In the genomic region with DNA sequence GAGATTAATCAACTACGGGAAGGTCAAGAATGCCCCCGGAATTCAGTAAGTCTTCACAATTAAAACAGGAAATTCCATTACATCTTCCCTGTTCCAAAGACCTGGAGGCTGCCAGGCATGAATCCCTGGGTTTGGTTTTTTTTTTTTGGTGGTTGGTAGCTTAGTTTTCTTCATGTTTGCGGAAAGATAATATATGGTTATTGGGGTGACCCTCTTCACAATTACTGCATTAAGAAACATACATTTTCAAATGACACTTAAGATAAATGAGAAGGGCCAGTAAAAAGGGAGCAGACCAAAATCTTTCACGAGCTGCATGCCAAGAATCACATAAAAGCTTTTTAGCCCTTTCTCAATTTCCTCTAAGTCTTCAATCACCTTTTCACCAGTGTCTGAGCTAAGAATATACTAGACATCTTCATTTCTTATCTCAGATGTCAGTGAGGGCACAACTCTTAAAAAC, we compare ENCODE assay signal across 18 cellular contexts.
DNase-seq lines count a peak whose midpoint lies in the region; ATAC-seq and TF ChIP-seq lines count a peak whose summit lies in the region.
"Had no signal": no experiment of that assay in that cellular context is flagged by ENCODE, and none has a peak within 500 bp of the region (broad histone marks: within the 10 kb centered on the region; RNA-seq: fewer than 3 reads in every experiment).

No MANE protein-coding gene starts in this region.

- H3K4me1 ChIP-seq in esophagus muscularis mucosa = peaks cover 59 to 86% (median 82%) of the 10 kb centered on the region in 4 donors
- H3K4me1 ChIP-seq: prostate gland had no signal

- H3K9me3 Mint-ChIP-seq in nephron progenitor cell (no peaks in the 10 kb centered on the region), T-cell (no peaks in the 10 kb centered on the region)
- H3K9me3 Mint-ChIP-seq: activated T-helper 2 cell treated with anti-CD3 and anti-CD28 coated beads, Interferon-gamma antibody, Interleukin-2, Interleukin-4, amounts not matched to agents 10 μg/mL and 5 μg/mL and 100 μg/mL, durations not matched to agents 14 hours and 24 hours and 36 hours had no signal

- H3K36me3 Mint-ChIP-seq in nephron progenitor cell (ENCODE audit: low read depth) (no peaks in the 10 kb centered on the region), T-cell (no peaks in the 10 kb centered on the region)

- no peak for TF ChIP-seq POLR2A in esophagus muscularis mucosa (IDR thresholded peaks at IDR 0.05; ENCODE audit: low read depth)

- TF ChIP-seq CTCF in AG10803 (conservative IDR thresholded peaks at IDR 0.05; ENCODE audit: low read length) (no peak), esophagus muscularis mucosa (IDR thresholded peaks at IDR 0.05) (no peak), nephron progenitor cell (IDR thresholded peaks at IDR 0.05) (no peak)

- H3K4me1 Mint-ChIP-seq in nephron progenitor cell = peaks cover 15% of the 10 kb centered on the region
- no peaks in the 10 kb centered on the region for H3K4me1 Mint-ChIP-seq in T-cell
- H3K4me1 Mint-ChIP-seq: T-helper 17 cell had no signal

- H3K27me3 Mint-ChIP-seq in nephron progenitor cell (ENCODE audit: low read depth, poor library complexity) (peaks cover 5% of the 10 kb centered on the region), T-cell (peaks cover 5 to 6% of the 10 kb centered on the region in 2 donors)

- no peaks in the 10 kb centered on the region for H3K27me3 ChIP-seq in esophagus muscularis mucosa

- no peaks in the 10 kb centered on the region for H3K36me3 ChIP-seq in esophagus muscularis mucosa
- H3K36me3 ChIP-seq: prostate gland had no signal

- no peak for ATAC-seq in GM19023 (IDR thresholded peaks at IDR 0.05; ENCODE audit: unreplicated experiment)
- ATAC-seq in HG03175 (IDR thresholded peaks at IDR 0.05; ENCODE audit: unreplicated experiment) = no peak
- ATAC-seq in T-cell (replicated peaks in 1 of 4) = no peak
- ATAC-seq: GM12878, T-helper 17 cell had no signal

- no peak for TF ChIP-seq EP300 in esophagus muscularis mucosa (IDR thresholded peaks at IDR 0.05)

- DNase-seq in AG10803 (ENCODE audit: low read depth) = peak; percentile 72
- DNase-seq in M059J (ENCODE audit: low read depth) = peak; percentile 71
- no peak for DNase-seq in esophagus muscularis mucosa (ENCODE audit: extremely low spot score)
- no peak for DNase-seq in nephron progenitor cell
- DNase-seq in NCI-H446 treated with DMSO at 0.1 percent for 48 hours (lab: John Stamatoyannopoulos, UW) = no peak
- no peak for DNase-seq in T-cell
- DNase-seq: Caco-2; H7; left cardiac atrium; NCI-H1436; NK-92 treated with Interleukin-12 subunit alpha and Interleukin-12 subunit beta, amount 100 ng/mL, for 24 hours; T-helper 17 cell had no signal

- H3K4me3 Mint-ChIP-seq in nephron progenitor cell (no peak overlapping the region), T-cell (no peak overlapping the region)
- H3K4me3 Mint-ChIP-seq: T-helper 17 cell had no signal

- intact Hi-C loops in esophagus muscularis mucosa (cut with DNase I) = no loop called here

- H3K27ac ChIP-seq in esophagus muscularis mucosa (replicated peaks in 1 of 4) = peak overlapping the region; percentile 48 to 65 (median 51)
- H3K27ac ChIP-seq: prostate gland, RWPE1 had no signal

- CTCF ChIA-PET in T-cell (lab: Charles Lee) = interaction anchor here in 1 of 2 donors (0.7 kb wide), 1 partner anchor 239 kb away, joined by 4 read pairs; no protein-coding TSS in a partner anchor

- no peak overlapping the region for H3K4me3 ChIP-seq in AG10803 (ENCODE audit: low read length)
- no peak overlapping the region for H3K4me3 ChIP-seq in esophagus muscularis mucosa
- H3K4me3 ChIP-seq: GM12878, prostate gland had no signal

- H3K27ac Mint-ChIP-seq in nephron progenitor cell = peak overlapping the region; percentile 8
- no peak overlapping the region for H3K27ac Mint-ChIP-seq in T-cell
- H3K27ac Mint-ChIP-seq: activated T-helper 2 cell treated with anti-CD3 and anti-CD28 coated beads, Interferon-gamma antibody, Interleukin-2, Interleukin-4, amounts not matched to agents 10 μg/mL and 5 μg/mL and 100 μg/mL, durations not matched to agents 14 hours and 24 hours and 36 hours; T-helper 17 cell had no signal

- WGBS in esophagus muscularis mucosa = 35% methylated on average over 4 of the region's 4 CpGs

- POLR2A ChIA-PET in T-cell (lab: Charles Lee) = interaction anchor here in 1 of 2 donors (0.6 kb wide), 1 partner anchor 9 kb away, joined by 3 read pairs; no protein-coding TSS in a partner anchor

- no peaks in the 10 kb centered on the region for H3K9me3 ChIP-seq in esophagus muscularis mucosa
- H3K9me3 ChIP-seq: Caco-2, prostate gland had no signal

Comparison
In these comparisons a context has a peak if more than half of its experiments do, and no peak if none do; other contexts are left out.
1. DNase-seq: peak in AG10803 (single experiment) and M059J (single experiment); none in esophagus muscularis mucosa (single experiment), nephron progenitor cell (single experiment), NCI-H446 treated with DMSO at 0.1 percent for 48 hours (single experiment) and T-cell (0 of 34).